Comparison of ENCODE assay signal across 16 cellular contexts in genomic region chr9:4116708-4117460, GRCh38.
DNase-seq lines count a peak whose midpoint lies in the region; ATAC-seq and TF ChIP-seq lines count a peak whose summit lies in the region.
"Had no signal": no experiment of that assay in that cellular context is flagged by ENCODE, and none has a peak within 500 bp of the region (broad histone marks: within the 10 kb centered on the region; RNA-seq: fewer than 3 reads in every experiment).

No MANE protein-coding gene starts in this region.

- no peaks in the 10 kb centered on the region for H3K9me3 ChIP-seq in neural cell (ENCODE audit: low read length)
- H3K9me3 ChIP-seq: upper lobe of left lung had no signal

- H3K27me3 ChIP-seq in neural cell (ENCODE audit: insufficient read depth, low read depth, low read length) = no peaks in the 10 kb centered on the region
- H3K27me3 ChIP-seq: upper lobe of left lung had no signal

- in situ Hi-C loops in G401 (cut with HindIII; ENCODE audit: low sequenced_read_pairs) = no loop called here

- H3K27me3 Mint-ChIP-seq in natural killer cell treated with Interleukin-12 subunit alpha and Interleukin-12 subunit beta and Interleukin-15 and Interleukin-18, amount 100 ng/mL, for 72 hours = peaks cover 7 to 12% of the 10 kb centered on the region in 2 donors
- H3K27me3 Mint-ChIP-seq in natural killer cell (ENCODE audit: low read depth in 2 of 2) = no peaks in the 10 kb centered on the region
- H3K27me3 Mint-ChIP-seq: activated naive CD4-positive, alpha-beta T cell treated with anti-CD3 and anti-CD28 coated beads, Interleukin-2, amount 50 U/mL, for 24 hours had no signal

- no peak overlapping the region for H3K27ac ChIP-seq in neural cell (ENCODE audit: low read length)

- TF ChIP-seq CTCF in natural killer cell (IDR thresholded peaks at IDR 0.05) (no peak), neural cell (IDR thresholded peaks at IDR 0.05; ENCODE audit: poor library complexity, severe bottlenecking) (no peak)

- H3K79me2 ChIP-seq in neural cell (replicated peaks; ENCODE audit: insufficient read depth, low read length) = no peaks in the 10 kb centered on the region

- H2AFZ ChIP-seq in neural cell (ENCODE audit: low read depth, low read length) = no peak overlapping the region

- no peak overlapping the region for H3K4me3 ChIP-seq in neural cell (ENCODE audit: low read length)
- H3K4me3 ChIP-seq: upper lobe of left lung had no signal

- no peaks in the 10 kb centered on the region for H3K9me2 ChIP-seq in neural cell (ENCODE audit: insufficient read depth, low read length)

- no peaks in the 10 kb centered on the region for H3F3A ChIP-seq in neural cell (ENCODE audit: insufficient read depth, low read length, poor library complexity, severe bottlenecking)

- no peaks in the 10 kb centered on the region for H3K9me3 Mint-ChIP-seq in natural killer cell treated with Interleukin-12 subunit alpha and Interleukin-12 subunit beta and Interleukin-15 and Interleukin-18, amount 100 ng/mL, for 72 hours
- H3K9me3 Mint-ChIP-seq in natural killer cell = no peaks in the 10 kb centered on the region
- H3K9me3 Mint-ChIP-seq: activated naive CD4-positive, alpha-beta T cell treated with anti-CD3 and anti-CD28 coated beads, Interleukin-2, amount 50 U/mL, for 24 hours; CD8-positive, alpha-beta T cell; effector memory CD8-positive, alpha-beta T cell; IgD-negative memory B cell had no signal

- no peak overlapping the region for H3K27ac Mint-ChIP-seq in natural killer cell treated with Interleukin-12 subunit alpha and Interleukin-12 subunit beta and Interleukin-15 and Interleukin-18, amount 100 ng/mL, for 72 hours
- H3K27ac Mint-ChIP-seq in natural killer cell = no peak overlapping the region
- H3K27ac Mint-ChIP-seq: activated naive CD4-positive, alpha-beta T cell treated with anti-CD3 and anti-CD28 coated beads, Interleukin-2, amount 50 U/mL, for 24 hours; CD8-positive, alpha-beta T cell; effector memory CD8-positive, alpha-beta T cell; IgD-negative memory B cell had no signal

- peak overlapping the region; percentile 4 for H3K4me3 Mint-ChIP-seq in natural killer cell treated with Interleukin-12 subunit alpha and Interleukin-12 subunit beta and Interleukin-15 and Interleukin-18, amount 100 ng/mL, for 72 hours
- H3K4me3 Mint-ChIP-seq in natural killer cell = no peak overlapping the region
- H3K4me3 Mint-ChIP-seq: activated naive CD4-positive, alpha-beta T cell treated with anti-CD3 and anti-CD28 coated beads, Interleukin-2, amount 50 U/mL, for 24 hours; CD8-positive, alpha-beta T cell; effector memory CD8-positive, alpha-beta T cell; IgD-negative memory B cell had no signal

- H4K20me1 ChIP-seq in neural cell (ENCODE audit: insufficient read depth) = no peaks in the 10 kb centered on the region

- intact Hi-C loops in natural killer cell (cut with micrococcal nuclease) (loop anchor here (2.0 kb wide), 1 partner anchor 876 kb away; no protein-coding TSS in a partner anchor), posterior cingulate gyrus (cut with DNase I) (no loop called here)

- H3K36me3 Mint-ChIP-seq in natural killer cell treated with Interleukin-12 subunit alpha and Interleukin-12 subunit beta and Interleukin-15 and Interleukin-18, amount 100 ng/mL, for 72 hours = no peaks in the 10 kb centered on the region
- no peaks in the 10 kb centered on the region for H3K36me3 Mint-ChIP-seq in natural killer cell
- H3K36me3 Mint-ChIP-seq: activated naive CD4-positive, alpha-beta T cell treated with anti-CD3 and anti-CD28 coated beads, Interleukin-2, amount 50 U/mL, for 24 hours; IgD-negative memory B cell had no signal

- TF ChIP-seq EP300 in neural cell (conservative IDR thresholded peaks at IDR 0.05; ENCODE audit: poor library complexity, severe bottlenecking) = no peak

- TF ChIP-seq RAD21 in neural cell (conservative IDR thresholded peaks at IDR 0.05) = no peak

- no peak overlapping the region for H3K9ac ChIP-seq in neural cell (ENCODE audit: low read length)

- no peaks in the 10 kb centered on the region for H3K4me1 Mint-ChIP-seq in natural killer cell treated with Interleukin-12 subunit alpha and Interleukin-12 subunit beta and Interleukin-15 and Interleukin-18, amount 100 ng/mL, for 72 hours (ENCODE audit: low read depth in 2 of 2)
- H3K4me1 Mint-ChIP-seq in natural killer cell = no peaks in the 10 kb centered on the region
- H3K4me1 Mint-ChIP-seq: activated naive CD4-positive, alpha-beta T cell treated with anti-CD3 and anti-CD28 coated beads, Interleukin-2, amount 50 U/mL, for 24 hours had no signal

- no peak for ATAC-seq in natural killer cell treated with Interleukin-12 subunit alpha and Interleukin-12 subunit beta and Interleukin-15 and Interleukin-18, amount 100 ng/mL, for 72 hours
- ATAC-seq in natural killer cell = no peak
- ATAC-seq: CD8-positive, alpha-beta T cell had no signal

- no peaks in the 10 kb centered on the region for H3K36me3 ChIP-seq in neural cell (ENCODE audit: insufficient read depth, low read length)
- H3K36me3 ChIP-seq: upper lobe of left lung had no signal

- peak overlapping the region; percentile 3 for H3K4me2 ChIP-seq in neural cell (ENCODE audit: low read length)

- DNase-seq in natural killer cell treated with Interleukin-12 subunit alpha and Interleukin-12 subunit beta and Interleukin-15 and Interleukin-18, amount 100 ng/mL, for 72 hours (ENCODE audit: low spot score) = no peak
- no peak for DNase-seq in natural killer cell
- peak; percentile 88 for DNase-seq in fibroblast of the conjunctiva (ENCODE audit: low read depth)
- no peak for DNase-seq in RPMI8226
- DNase-seq in posterior cingulate gyrus = no peak
- no peak for DNase-seq in G401 (ENCODE audit: low spot score)
- DNase-seq in NCI-H1436 (lab: John Stamatoyannopoulos, UW) = no peak
- DNase-seq: NCI-H2029, NCI-H510A, small intestine, upper lobe of left lung had no signal

TF ChIP-seq in neural cell, 6 proteins besides CTCF, POLR2A, EP300 and RAD21:
- TF ChIP-seq EZH2 (IDR thresholded peaks at IDR 0.05; ENCODE audit: borderline replicate concordance, insufficient read depth, low read length, poor library complexity, severe bottlenecking) (no peak), POLR2AphosphoS5 (IDR thresholded peaks at IDR 0.05) (no peak), MXI1 (conservative IDR thresholded peaks at IDR 0.05; ENCODE audit: poor library complexity, severe bottlenecking) (no peak), TAF1 (IDR thresholded peaks at IDR 0.05; ENCODE audit: low read depth) (no peak), SMC3 (conservative IDR thresholded peaks at IDR 0.05; ENCODE audit: poor library complexity) (no peak), REST (IDR thresholded peaks at IDR 0.05; ENCODE audit: borderline replicate concordance) (no peak)
